Comparison of ENCODE assay signal across 11 cellular contexts in the genomic region with DNA sequence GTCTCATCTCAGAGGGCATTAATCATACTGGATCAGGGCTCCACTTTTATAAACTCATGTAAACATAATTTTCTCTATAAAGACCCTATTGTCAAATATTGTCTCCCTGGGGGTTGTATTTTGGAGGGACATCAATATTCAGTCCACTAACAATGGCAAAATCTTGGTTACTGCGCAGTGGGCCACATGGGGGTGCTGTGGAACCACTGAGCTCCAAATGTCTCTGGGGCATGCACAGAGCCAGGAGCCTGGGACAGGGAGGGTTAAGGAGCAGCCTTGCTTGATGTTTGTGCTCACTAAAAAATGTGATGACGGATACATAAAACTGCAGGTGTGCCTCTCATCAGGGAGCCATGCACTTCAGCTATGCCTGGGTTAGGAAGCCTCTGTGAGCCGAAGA.
DNase-seq lines count a peak whose midpoint lies in the region; ATAC-seq, FAIRE-seq and TF ChIP-seq lines count a peak whose summit lies in the region.
"Had no signal": no experiment of that assay in that cellular context is flagged by ENCODE, and none has a peak within 500 bp of the region (broad histone marks: within the 10 kb centered on the region; RNA-seq: fewer than 3 reads in every experiment).

No MANE protein-coding gene starts in this region.

- peak; percentile 67 to 82 (median 71) for TF ChIP-seq CTCF in H1 (IDR thresholded peaks at IDR 0.05; ENCODE audit: control extremely low read depth in 1 of 3, insufficient read depth in 1 of 3, low read depth in 1 of 3, low read length in 3 of 3)

- H2BK5ac ChIP-seq in H1 (ENCODE audit: low read depth, low read length) = no peak overlapping the region

- H3K4me2 ChIP-seq in H1 (ENCODE audit: insufficient read depth in 1 of 2, low read depth in 2 of 2, low read length in 2 of 2) = no peak overlapping the region

- no peak overlapping the region for H4K8ac ChIP-seq in H1 (ENCODE audit: extremely low read depth, insufficient read depth, low read length)

- H2BK12ac ChIP-seq in H1 (ENCODE audit: low read depth, low read length) = no peak overlapping the region

- peak; percentile 80 for FAIRE-seq in H1 (lab: Jason Lieb, UNC)
- FAIRE-seq in RCC 7860 (lab: Jason Lieb, UNC) = no peak
- FAIRE-seq: endometrium had no signal

- H2BK120ac ChIP-seq in H1 (replicated peaks; ENCODE audit: low read depth, low read length) = peak overlapping the region; percentile 11

- H3K14ac ChIP-seq in H1 (ENCODE audit: insufficient read length) = no peak overlapping the region

- peaks cover 0 to 1% (median 0%) of the 10 kb centered on the region in 4 experiments; a peak in 1 of 7 replicates for H3K27me3 ChIP-seq in H1 (replicated peaks in 1 of 4; ENCODE audit: control insufficient read depth in 3 of 4, extremely low read depth in 1 of 4, insufficient read depth in 3 of 4, low read length in 3 of 4)
- H3K27me3 ChIP-seq: BLaER1 treated with 17β-estradiol and CSF1 and Interleukin-3, amounts not matched to agents 10 nM and 100 nM had no signal

- peaks cover 0 to 4% (median 1%) of the 10 kb centered on the region in 4 experiments; a peak in 3 of 7 replicates for H3K4me1 ChIP-seq in H1 (replicated peaks in 1 of 4; ENCODE audit: control insufficient read depth in 3 of 4, insufficient read depth in 4 of 4, low read length in 3 of 4)

- H3K4me3 ChIP-seq in H1 (ENCODE audit: extremely low read depth in 1 of 4, insufficient read depth in 2 of 4, low read depth in 3 of 4, low read length in 4 of 4) = no peak overlapping the region
- H3K4me3 ChIP-seq: BLaER1 treated with 17β-estradiol and CSF1 and Interleukin-3, amounts not matched to agents 10 nM and 100 nM had no signal

- H3K4me3 Mint-ChIP-seq in stimulated activated naive CD8-positive, alpha-beta T cell treated with anti-CD3 and anti-CD28 coated beads, Interleukin-15, amount 100 ng/mL, for 72 hours = peak overlapping the region; percentile 9 to 10

- H2AK5ac ChIP-seq in H1 (ENCODE audit: low read depth, low read length) = no peak overlapping the region

- no peaks in the 10 kb centered on the region for H3K9me3 Mint-ChIP-seq in stimulated activated naive CD8-positive, alpha-beta T cell treated with anti-CD3 and anti-CD28 coated beads, Interleukin-15, amount 100 ng/mL, for 72 hours

- no peaks in the 10 kb centered on the region for H3K9me3 ChIP-seq in H1 (ENCODE audit: insufficient read depth in 2 of 2, low read depth in 1 of 2, low read length in 1 of 2)
- H3K9me3 ChIP-seq: BLaER1 treated with 17β-estradiol and CSF1 and Interleukin-3, amounts not matched to agents 10 nM and 100 nM had no signal

- TF ChIP-seq RAD21 in H1 (IDR thresholded peaks at IDR 0.05 in 1 of 2, conservative IDR thresholded peaks at IDR 0.05 in 1 of 2; ENCODE audit: low read depth in 2 of 2, low read length in 2 of 2) = peak; percentile 56 to 69

- CTCF ChIA-PET in H1 (lab: Charles Lee; ENCODE audit: partially characterized antibody) = interaction anchor here (0.6 to 12.4 kb wide), 49 partner anchors 9 to 683 kb away, joined by 3 to 302 read pairs (median 4); partner anchors contain the start of gene TAS2R38

- peaks cover 20% of the 10 kb centered on the region for H3K4me1 Mint-ChIP-seq in stimulated activated naive CD8-positive, alpha-beta T cell treated with anti-CD3 and anti-CD28 coated beads, Interleukin-15, amount 100 ng/mL, for 72 hours

- no peak overlapping the region for H3K56ac ChIP-seq in H1 (replicated peaks; ENCODE audit: insufficient read length, low read depth, low read length)

- H2BK15ac ChIP-seq in H1 (ENCODE audit: low read length) = no peak overlapping the region

- no peak overlapping the region for H3K27ac ChIP-seq in H1 (ENCODE audit: low read depth, low read length)
- H3K27ac ChIP-seq: BLaER1 treated with 17β-estradiol and CSF1 and Interleukin-3, amounts not matched to agents 10 nM and 100 nM had no signal

- peaks cover 14% of the 10 kb centered on the region for H3K27me3 Mint-ChIP-seq in stimulated activated naive CD8-positive, alpha-beta T cell treated with anti-CD3 and anti-CD28 coated beads, Interleukin-15, amount 100 ng/mL, for 72 hours

- no peak for TF ChIP-seq EP300 in H1 (IDR thresholded peaks at IDR 0.05; ENCODE audit: borderline replicate concordance in 1 of 2, low read depth in 2 of 2, low read length in 2 of 2)

- H3K79me2 ChIP-seq in H1 (ENCODE audit: control insufficient read depth in 1 of 2, insufficient read depth in 2 of 2, low read length in 2 of 2) = no peaks in the 10 kb centered on the region

- H3K79me1 ChIP-seq in H1 (ENCODE audit: low read depth, low read length) = no peaks in the 10 kb centered on the region

- peak overlapping the region; percentile 89 for H2AFZ ChIP-seq in H1 (ENCODE audit: low read length)

- H3K18ac ChIP-seq in H1 (ENCODE audit: extremely low read depth, low read length) = no peak overlapping the region

- POLR2A ChIA-PET in H1 (lab: Charles Lee; ENCODE audit: partially characterized antibody) = no interaction called here

- no peak overlapping the region for H3K9ac ChIP-seq in H1 (replicated peaks in 1 of 4; ENCODE audit: extremely low read depth in 1 of 4, low read depth in 3 of 4, low read length in 3 of 4)
- H3K9ac ChIP-seq: BLaER1 treated with 17β-estradiol and CSF1 and Interleukin-3, amounts not matched to agents 10 nM and 100 nM had no signal

- no peak overlapping the region for H3K4ac ChIP-seq in H1 (replicated peaks; ENCODE audit: insufficient read length, low read depth, low read length)

- peak overlapping the region in 1 of 2 donors; percentile 65 for H3K27ac Mint-ChIP-seq in stimulated activated naive CD8-positive, alpha-beta T cell treated with anti-CD3 and anti-CD28 coated beads, Interleukin-15, amount 100 ng/mL, for 72 hours

- WGBS in H1 (ENCODE audit: extremely low coverage in 1 of 2, insufficient coverage in 1 of 2, insufficient read length in 1 of 2, insufficient replicate concordance in 2 of 2, low coverage in 1 of 2, low lambda C conversion rate in 2 of 2, missing lambda C conversion rate in 1 of 2), 2 experiments = 55% methylated on average over 3 of the region's 3 CpGs; no CpG with 5 or more reads in 1 of the 2 experiments

- TF ChIP-seq POLR2A in H1 (IDR thresholded peaks at IDR 0.05; ENCODE audit: control extremely low read depth in 1 of 2, low read depth in 2 of 2, low read length in 2 of 2) = no peak

- no peak overlapping the region for H3K23ac ChIP-seq in H1 (ENCODE audit: insufficient read length)

- no peaks in the 10 kb centered on the region for H3K36me3 ChIP-seq in H1 (ENCODE audit: control insufficient read depth in 2 of 4, insufficient read depth in 4 of 4, low read length in 3 of 4)
- H3K36me3 ChIP-seq: BLaER1 treated with 17β-estradiol and CSF1 and Interleukin-3, amounts not matched to agents 10 nM and 100 nM had no signal

- peak; percentile 65 for ATAC-seq in stimulated activated naive CD8-positive, alpha-beta T cell treated with anti-CD3 and anti-CD28 coated beads, Interleukin-15, amount 100 ng/mL, for 72 hours

- H3K23me2 ChIP-seq in H1 (ENCODE audit: low read depth, low read length) = no peaks in the 10 kb centered on the region

- H4K91ac ChIP-seq in H1 (replicated peaks; ENCODE audit: insufficient read length, low read length) = no peak overlapping the region

- H4K5ac ChIP-seq in H1 (ENCODE audit: insufficient read length, low read depth, low read length) = no peak overlapping the region

- H4K20me1 ChIP-seq in H1 (replicated peaks in 1 of 2; ENCODE audit: control insufficient read depth in 1 of 2, insufficient read depth in 2 of 2, low read length in 2 of 2) = no peaks in the 10 kb centered on the region
- H4K20me1 ChIP-seq: BLaER1 treated with 17β-estradiol and CSF1 and Interleukin-3, amounts not matched to agents 10 nM and 100 nM had no signal

- H2BK20ac ChIP-seq in H1 (ENCODE audit: low read length) = no peak overlapping the region

- DNase-seq in activated CD8-positive, alpha-beta memory T cell treated with anti-CD3 and anti-CD28 coated beads, Interleukin-2, amount 50 U/mL, for 4 hours = peak; percentile 39
- no peak for DNase-seq in activated CD8-positive, alpha-beta memory T cell treated with anti-CD3 and anti-CD28 coated beads for 24 hours
- DNase-seq in T-helper 9 cell (peak; percentile 19), H1 (ENCODE audit: low read depth in 1 of 2, low spot score in 2 of 2) (no peak), KG1 (lab: John Stamatoyannopoulos, UW) (no peak), CD1c-positive myeloid dendritic cell (ENCODE audit: extremely low spot score) (no peak), RCC 7860 (ENCODE audit: low spot score) (no peak)
- DNase-seq in stimulated activated naive CD8-positive, alpha-beta T cell treated with anti-CD3 and anti-CD28 coated beads, Interleukin-15, amount 100 ng/mL, for 72 hours = peak in 1 of 2 donors; percentile 45
- DNase-seq: SHP77 treated with DMSO at 0.1 percent for 48 hours had no signal

TF ChIP-seq in H1, 55 proteins besides CTCF, POLR2A, EP300 and RAD21:
- TF ChIP-seq SP2 (IDR thresholded peaks at IDR 0.05; ENCODE audit: low read length) = no peak
- TF ChIP-seq RXRA (IDR thresholded peaks at IDR 0.05; ENCODE audit: insufficient read depth, low read depth, low read length) = no peak
- no peak for TF ChIP-seq TEAD4 (IDR thresholded peaks at IDR 0.05; ENCODE audit: low read depth, low read length)
- no peak for TF ChIP-seq BRCA1 (IDR thresholded peaks at IDR 0.05; ENCODE audit: low read depth, low read length)
- TF ChIP-seq, protein P1, sequence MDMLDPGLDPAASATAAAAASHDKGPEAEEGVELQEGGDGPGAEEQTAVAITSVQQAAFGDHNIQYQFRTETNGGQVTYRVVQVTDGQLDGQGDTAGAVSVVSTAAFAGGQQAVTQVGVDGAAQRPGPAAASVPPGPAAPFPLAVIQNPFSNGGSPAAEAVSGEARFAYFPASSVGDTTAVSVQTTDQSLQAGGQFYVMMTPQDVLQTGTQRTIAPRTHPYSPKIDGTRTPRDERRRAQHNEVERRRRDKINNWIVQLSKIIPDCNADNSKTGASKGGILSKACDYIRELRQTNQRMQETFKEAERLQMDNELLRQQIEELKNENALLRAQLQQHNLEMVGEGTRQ (IDR thresholded peaks at IDR 0.05; ENCODE audit: low read length) = no peak
- no peak for TF ChIP-seq GABPA (IDR thresholded peaks at IDR 0.05; ENCODE audit: borderline replicate concordance, insufficient read depth, low read length)
- no peak for TF ChIP-seq CHD1 (IDR thresholded peaks at IDR 0.05; ENCODE audit: low read depth, low read length)
- no peak for TF ChIP-seq YY1 (IDR thresholded peaks at IDR 0.05; ENCODE audit: low read depth, low read length)
- no peak for TF ChIP-seq NANOG (IDR thresholded peaks at IDR 0.05; ENCODE audit: insufficient read depth, low read depth, low read length, poor library complexity, severe bottlenecking)
- no peak for TF ChIP-seq BACH1 (IDR thresholded peaks at IDR 0.05; ENCODE audit: low read length)

Comparison
In these comparisons a context has a peak if more than half of its experiments do, and no peak if none do; other contexts are left out.
1. DNase-seq: peak in activated CD8-positive, alpha-beta memory T cell treated with anti-CD3 and anti-CD28 coated beads, Interleukin-2, amount 50 U/mL, for 4 hours (single experiment) and T-helper 9 cell (single experiment); none in activated CD8-positive, alpha-beta memory T cell treated with anti-CD3 and anti-CD28 coated beads for 24 hours (single experiment), H1 (0 of 2), KG1 (single experiment), CD1c-positive myeloid dendritic cell (single experiment) and RCC 7860 (single experiment).